Comparison of ENCODE assay signal across 13 cellular contexts in genomic region chr2:27306136-27306535, GRCh38. TPM values are rescaled to one million over a fixed set of nuclear protein-coding genes. Genes with fewer than 3 reads are reported as not detected.
DNase-seq lines count a peak whose midpoint lies in the region; ATAC-seq and TF ChIP-seq lines count a peak whose summit lies in the region.
"Had no signal": no experiment of that assay in that cellular context is flagged by ENCODE, and none has a peak within 500 bp of the region (broad histone marks: within the 10 kb centered on the region; RNA-seq: fewer than 3 reads in every experiment).

No MANE protein-coding gene starts in this region.

- TF ChIP-seq CTCF in DOHH2 (IDR thresholded peaks at IDR 0.05; ENCODE audit: low read depth, low read length, poor library complexity, severe bottlenecking) = no peak
- TF ChIP-seq CTCF in endodermal cell (conservative IDR thresholded peaks at IDR 0.05) = no peak
- no peak for TF ChIP-seq CTCF in SK-N-SH (IDR thresholded peaks at IDR 0.05)

- WGBS in endodermal cell (ENCODE audit: insufficient coverage in 1 of 2, insufficient read length in 1 of 2), 2 experiments = 74 to 88% methylated on average over 5 to 26 of the region's 26 CpGs
- 84% methylated on average over 23 of the region's 26 CpGs for WGBS in SK-N-SH (ENCODE audit: low lambda C conversion rate)

- peaks cover 9% of the 10 kb centered on the region for H3K36me3 Mint-ChIP-seq in endodermal cell (ENCODE audit: low read depth)

- H3K27ac Mint-ChIP-seq in endodermal cell = no peak overlapping the region
- H3K27ac Mint-ChIP-seq: CD4-positive, alpha-beta memory T cell had no signal

- ATAC-seq in HG02678 (IDR thresholded peaks at IDR 0.05; ENCODE audit: unreplicated experiment) = no peak
- ATAC-seq: PC-3 had no signal

- no peak overlapping the region for H3K9ac ChIP-seq in HUES6 (ENCODE audit: low read length)
- no peak overlapping the region for H3K9ac ChIP-seq in endodermal cell (ENCODE audit: extremely low read depth, low read length, poor library complexity, severe bottlenecking)
- H3K9ac ChIP-seq in SK-N-SH = no peak overlapping the region

- H4K20me1 ChIP-seq in DOHH2 (ENCODE audit: control insufficient read depth, insufficient read depth, low read depth, low read length) (no peaks in the 10 kb centered on the region), SK-N-SH (ENCODE audit: insufficient read depth) (peaks cover 10% of the 10 kb centered on the region; the same call in 1 of the 2 replicates)

- intact Hi-C loops in posterior vena cava (cut with DNase I) = no loop called here

- H3K9me2 ChIP-seq in DOHH2 (replicated peaks; ENCODE audit: control insufficient read depth, low read length) (no peaks in the 10 kb centered on the region), SK-N-SH (no peaks in the 10 kb centered on the region)

- no peak for TF ChIP-seq EP300 in SK-N-SH (IDR thresholded peaks at IDR 0.05; ENCODE audit: borderline replicate concordance in 1 of 2, low read depth in 1 of 2, low read length in 1 of 2)

- POLR2A ChIA-PET in SK-N-SH (lab: Yijun Ruan, JAX) = interaction anchor here (1.7 kb wide), 1 partner anchor 16 kb away, joined by 4 read pairs; the partner anchor contains the start of gene MPV17

- H3K27me3 ChIP-seq in DOHH2 (ENCODE audit: control insufficient read depth, low read length) = no peaks in the 10 kb centered on the region
- peaks cover 48% of the 10 kb centered on the region for H3K27me3 ChIP-seq in HUES6 (ENCODE audit: control insufficient read depth, insufficient read depth, low read length)
- H3K27me3 ChIP-seq in endodermal cell (ENCODE audit: control insufficient read depth, insufficient read depth, low read length, poor library complexity, severe bottlenecking) = peaks cover 57% of the 10 kb centered on the region
- peaks cover 15% of the 10 kb centered on the region; the same call in 1 of the 2 replicates for H3K27me3 ChIP-seq in SK-N-SH (ENCODE audit: insufficient read depth)

- peak; percentile 56 for DNase-seq in endodermal cell
- peak; percentile 78 for DNase-seq in posterior vena cava (ENCODE audit: low spot score)
- DNase-seq in SK-N-SH = no peak
- DNase-seq in NCI-H1930 (lab: John Stamatoyannopoulos, UW) = no peak
- DNase-seq: GF-D8, KBM-7, PC-3 had no signal

- H3K27ac ChIP-seq in DOHH2 (ENCODE audit: low read depth, low read length) = no peak overlapping the region
- no peak overlapping the region for H3K27ac ChIP-seq in HUES6 (ENCODE audit: low read depth, low read length)
- H3K27ac ChIP-seq in endodermal cell (ENCODE audit: low read depth, low read length) = no peak overlapping the region
- H3K27ac ChIP-seq in SK-N-SH (ENCODE audit: low read depth in 2 of 2, low read length in 1 of 2) = no peak overlapping the region

- no peak for TF ChIP-seq RAD21 in SK-N-SH (IDR thresholded peaks at IDR 0.05; ENCODE audit: low read length)

- peaks cover 3% of the 10 kb centered on the region; the same call in 1 of the 2 replicates for H3K36me3 ChIP-seq in DOHH2 (ENCODE audit: control insufficient read depth, low read length)
- H3K36me3 ChIP-seq in HUES6 (ENCODE audit: control insufficient read depth, insufficient read depth, low read length) = peaks cover 8% of the 10 kb centered on the region; the same call in 1 of the 2 replicates
- no peaks in the 10 kb centered on the region for H3K36me3 ChIP-seq in endodermal cell (ENCODE audit: control insufficient read depth, insufficient read depth, low read length)
- H3K36me3 ChIP-seq in SK-N-SH (replicated peaks in 1 of 2; ENCODE audit: control insufficient read depth in 1 of 2, insufficient read depth in 2 of 2, low read length in 1 of 2) = no peaks in the 10 kb centered on the region

- no peak overlapping the region for H3K4me3 Mint-ChIP-seq in endodermal cell

- peaks cover 2% of the 10 kb centered on the region for H3K4me1 Mint-ChIP-seq in endodermal cell

- H3F3A ChIP-seq in DOHH2 (ENCODE audit: control insufficient read depth, insufficient read depth) (peaks cover 2% of the 10 kb centered on the region; the same call in 1 of the 2 replicates), SK-N-SH (replicated peaks; ENCODE audit: insufficient read depth) (peaks cover 4% of the 10 kb centered on the region)

- H3K27me3 Mint-ChIP-seq in endodermal cell (ENCODE audit: insufficient read depth) = peaks cover 51% of the 10 kb centered on the region

- H3K9me3 ChIP-seq in DOHH2 (ENCODE audit: control insufficient read depth, insufficient read depth, low read length) (no peaks in the 10 kb centered on the region), HUES6 (ENCODE audit: control insufficient read depth, insufficient read depth, low read depth, low read length) (no peaks in the 10 kb centered on the region), endodermal cell (ENCODE audit: control insufficient read depth, low read length) (no peaks in the 10 kb centered on the region), SK-N-SH (no peaks in the 10 kb centered on the region)

- H3K4me2 ChIP-seq in DOHH2 (ENCODE audit: low read length) = peak overlapping the region; percentile 38
- H3K4me2 ChIP-seq in SK-N-SH = no peak overlapping the region

- H3K4me3 ChIP-seq in DOHH2 (ENCODE audit: low read length) (no peak overlapping the region), HUES6 (ENCODE audit: low read depth, low read length) (peak overlapping the region; percentile 51; the same call in 1 of the 2 replicates), endodermal cell (ENCODE audit: low read length) (no peak overlapping the region), SK-N-SH (ENCODE audit: low read depth in 2 of 2, low read length in 1 of 2) (no peak overlapping the region)

- H2AFZ ChIP-seq in SK-N-SH (ENCODE audit: low read depth) = no peak overlapping the region

- CTCF ChIA-PET in SK-N-SH (lab: Yijun Ruan, JAX) = interaction anchor here (1.0 to 18.7 kb wide), 8 partner anchors 7 to 207 kb away, joined by 3 to 284 read pairs (median 50); partner anchors contain the start of genes EIF2B4, SLC30A3 and TRIM54

- H3K4me1 ChIP-seq in DOHH2 (ENCODE audit: control insufficient read depth, low read length) = peaks cover 20% of the 10 kb centered on the region
- peaks cover 20% of the 10 kb centered on the region for H3K4me1 ChIP-seq in HUES6 (ENCODE audit: control insufficient read depth, insufficient read depth, low read length)
- peaks cover 6% of the 10 kb centered on the region for H3K4me1 ChIP-seq in endodermal cell (ENCODE audit: control insufficient read depth, insufficient read depth, low read length)
- peaks cover 0 to 18% of the 10 kb centered on the region in 2 experiments; a peak in 1 of 4 replicates for H3K4me1 ChIP-seq in SK-N-SH (ENCODE audit: control insufficient read depth in 1 of 2, insufficient read depth in 2 of 2, low read depth in 1 of 2, low read length in 1 of 2)

- H3K79me2 ChIP-seq in DOHH2 (ENCODE audit: control insufficient read depth, low read length) = no peaks in the 10 kb centered on the region
- no peaks in the 10 kb centered on the region for H3K79me2 ChIP-seq in SK-N-SH (ENCODE audit: insufficient read depth)

- H3K9me3 Mint-ChIP-seq in endodermal cell = no peaks in the 10 kb centered on the region

TF ChIP-seq in SK-N-SH, 30 proteins besides CTCF, POLR2A, EP300 and RAD21 (continues in another document):
- no peak for TF ChIP-seq MAX (IDR thresholded peaks at IDR 0.05; ENCODE audit: low read depth)
- no peak for TF ChIP-seq NFIC (IDR thresholded peaks at IDR 0.05; ENCODE audit: borderline replicate concordance)
- no peak for TF ChIP-seq ELF1 (IDR thresholded peaks at IDR 0.05)

RNA-seq across cellular contexts. Expression of gene UCN, which starts 2.1 kb away (rescaled TPM):
- under 1 TPM; 0.59 to 0.75 TPM for total RNA-seq in endodermal cell
- polyA plus RNA-seq in endodermal cell (2013, experiment 1 of 2) = 0.93 TPM
- 0.99 TPM for polyA plus RNA-seq in endodermal cell (2013, experiment 2 of 2)
- total RNA-seq in posterior vena cava = 1 to 10 TPM in 1 of 2 donors, under 1 TPM in 1; 0.95 to 1.2 TPM
- 2.8 and 2.9 TPM in 2 replicates for polyA plus RNA-seq in SK-N-SH (2012; rRNA removed)
- 0.66 and 0.90 TPM in 2 replicates for polyA plus RNA-seq in SK-N-SH (2012; cell fraction: cytosol; rRNA removed)
- 21.6 and 37.2 TPM in 2 replicates for polyA plus RNA-seq in SK-N-SH (2012; cell fraction: nucleus; rRNA removed)

RNA-seq across cellular contexts. Expression of gene MPV17, which starts 16.8 kb away (rescaled TPM):
- total RNA-seq in endodermal cell (10 to 100 TPM; 46.6 to 59.6 TPM), posterior vena cava (10 to 100 TPM; 59.3 to 69.0 TPM)
- 85.7 TPM for polyA plus RNA-seq in endodermal cell (2013, experiment 1 of 2)
- polyA plus RNA-seq in endodermal cell (2013, experiment 2 of 2) = 72.9 TPM
- 255 and 265 TPM in 2 replicates for polyA plus RNA-seq in SK-N-SH (2012; rRNA removed)
- polyA plus RNA-seq in SK-N-SH (2012; cell fraction: cytosol; rRNA removed) = 202 and 227 TPM in 2 replicates
- polyA plus RNA-seq in SK-N-SH (2012; cell fraction: nucleus; rRNA removed) = 276 and 373 TPM in 2 replicates

RNA-seq across cellular contexts. Expression of gene TRIM54, which starts 23.9 kb away (rescaled TPM):
- 1 to 10 TPM in 1 of 2 donors, under 1 TPM in 1; 0.86 to 2.2 TPM for total RNA-seq in endodermal cell
- polyA plus RNA-seq in endodermal cell (2013, experiment 1 of 2) = 0.21 TPM
- not detected for polyA plus RNA-seq in endodermal cell (2013, experiment 2 of 2)
- under 1 TPM; 0.32 to 0.52 TPM for total RNA-seq in posterior vena cava
- 0.28 and 0.36 TPM in 2 replicates for polyA plus RNA-seq in SK-N-SH (2012; rRNA removed)
- polyA plus RNA-seq in SK-N-SH (2012; cell fraction: cytosol; rRNA removed) = 0.13 and 0.22 TPM in 2 replicates
- polyA plus RNA-seq in SK-N-SH (2012; cell fraction: nucleus; rRNA removed) = 0.63 and 0.81 TPM in 2 replicates
- polyA plus RNA-seq: CD4-positive, alpha-beta memory T cell; keratinocyte had no signal

RNA-seq across cellular contexts. Expression of gene DNAJC5G, which starts 30.9 kb away (rescaled TPM):
- under 1 TPM in 1 of 2 donors, not detected in 1; 0.49 TPM for total RNA-seq in endodermal cell
- polyA plus RNA-seq in endodermal cell (2013, experiment 1 of 2) = not detected
- polyA plus RNA-seq in endodermal cell (2013, experiment 2 of 2) = not detected
- total RNA-seq in posterior vena cava = 1 to 10 TPM in 1 of 2 donors, under 1 TPM in 1; 0.19 to 1.0 TPM
- polyA plus RNA-seq in SK-N-SH (2012; rRNA removed) = 0.18 TPM in 1 of 2 replicates, not detected in the other
- polyA plus RNA-seq in SK-N-SH (2012; cell fraction: cytosol; rRNA removed) = not detected in 2 replicates
- 0.11 and 0.13 TPM in 2 replicates for polyA plus RNA-seq in SK-N-SH (2012; cell fraction: nucleus; rRNA removed)
- total RNA-seq: CD4-positive, alpha-beta memory T cell; NCI-H460; PC-3 had no signal
- polyA plus RNA-seq: CD4-positive, alpha-beta memory T cell; keratinocyte had no signal

RNA-seq across cellular contexts. Expression of gene SLC30A3, which starts 43.3 kb away (rescaled TPM):
- 1 to 10 TPM; 1.5 to 2.8 TPM for total RNA-seq in endodermal cell
- polyA plus RNA-seq in endodermal cell (2013, experiment 1 of 2) = 1.4 TPM
- 0.83 TPM for polyA plus RNA-seq in endodermal cell (2013, experiment 2 of 2)
- total RNA-seq in posterior vena cava = 1 to 10 TPM in 1 of 2 donors, under 1 TPM in 1; 0.24 to 1.4 TPM
- 0.68 and 1.1 TPM in 2 replicates for polyA plus RNA-seq in SK-N-SH (2012; rRNA removed)
- 0.36 and 0.41 TPM in 2 replicates for polyA plus RNA-seq in SK-N-SH (2012; cell fraction: cytosol; rRNA removed)
- polyA plus RNA-seq in SK-N-SH (2012; cell fraction: nucleus; rRNA removed) = 1.4 and 1.5 TPM in 2 replicates
- total RNA-seq: CD4-positive, alpha-beta memory T cell had no signal
- polyA plus RNA-seq: CD4-positive, alpha-beta memory T cell; keratinocyte had no signal

Comparison
In these comparisons a context has a peak if more than half of its experiments do, and no peak if none do; other contexts are left out.
1. DNase-seq: peak in endodermal cell (single experiment) and posterior vena cava (single experiment); none in SK-N-SH (single experiment) and NCI-H1930 (0 of 2).